Comparison of ENCODE assay signal across 1 cellular context in the genomic region with DNA sequence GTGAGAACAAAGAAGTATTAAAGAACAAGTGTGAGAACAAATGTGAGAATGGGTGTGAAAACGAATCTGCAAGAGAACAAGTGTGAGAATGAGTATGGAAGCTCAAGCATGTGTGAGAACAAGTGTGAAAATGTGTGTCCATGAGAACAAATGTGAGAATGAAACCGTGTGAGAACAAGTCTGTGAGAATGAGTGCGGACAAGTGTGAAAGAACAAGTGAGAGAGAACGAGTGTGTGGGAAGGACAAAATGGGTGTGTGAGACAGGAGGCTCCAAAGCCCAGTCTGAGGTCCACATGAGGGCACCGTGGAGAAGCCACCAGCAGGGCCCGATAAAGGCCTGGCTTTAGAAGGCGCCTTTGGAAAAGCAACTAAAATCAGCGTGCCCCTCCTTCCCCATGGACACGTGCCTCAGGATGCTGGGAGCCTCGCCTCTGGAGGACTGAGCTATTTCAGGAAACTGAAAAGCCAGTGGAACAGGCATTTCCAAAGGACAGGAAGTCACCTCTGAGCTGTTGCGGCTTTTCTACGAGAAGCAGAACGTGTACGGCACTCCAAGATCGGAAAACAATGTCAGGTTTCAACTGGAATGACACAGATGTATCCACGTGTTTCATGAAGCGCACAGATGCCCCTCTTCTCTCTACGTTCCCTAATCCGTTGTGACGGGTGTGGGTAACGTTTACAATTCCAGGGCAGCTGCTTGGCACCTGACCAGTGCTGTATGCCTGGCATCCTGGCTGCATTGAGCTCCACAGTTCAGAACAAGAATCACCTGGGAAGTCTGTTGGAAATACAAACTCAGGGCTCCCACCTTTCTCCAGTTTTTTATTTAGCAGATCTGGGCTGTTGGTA.
TF ChIP-seq lines count a peak whose summit lies in the region.

No MANE protein-coding gene starts in this region.

TF ChIP-seq in H1, 55 proteins besides CTCF, POLR2A, EP300 and RAD21:
- TF ChIP-seq BRCA1 (IDR thresholded peaks at IDR 0.05; ENCODE audit: low read depth, low read length) = no peak
- TF ChIP-seq KDM4A (IDR thresholded peaks at IDR 0.05; ENCODE audit: low read depth, low read length, severe bottlenecking) = no peak
- no peak for TF ChIP-seq BACH1 (IDR thresholded peaks at IDR 0.05; ENCODE audit: low read length)
- no peak for TF ChIP-seq NANOG (IDR thresholded peaks at IDR 0.05; ENCODE audit: insufficient read depth, low read depth, low read length, poor library complexity, severe bottlenecking)
- no peak for TF ChIP-seq SP2 (IDR thresholded peaks at IDR 0.05; ENCODE audit: low read length)
- TF ChIP-seq, protein P1, sequence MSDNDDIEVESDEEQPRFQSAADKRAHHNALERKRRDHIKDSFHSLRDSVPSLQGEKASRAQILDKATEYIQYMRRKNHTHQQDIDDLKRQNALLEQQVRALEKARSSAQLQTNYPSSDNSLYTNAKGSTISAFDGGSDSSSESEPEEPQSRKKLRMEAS (IDR thresholded peaks at IDR 0.05) = no peak
- TF ChIP-seq HDAC2 (IDR thresholded peaks at IDR 0.05; ENCODE audit: borderline replicate concordance in 1 of 2, low read depth in 2 of 2, low read length in 2 of 2) = no peak
